27 cellular contexts compared by ENCODE assay signal in the genomic region with DNA sequence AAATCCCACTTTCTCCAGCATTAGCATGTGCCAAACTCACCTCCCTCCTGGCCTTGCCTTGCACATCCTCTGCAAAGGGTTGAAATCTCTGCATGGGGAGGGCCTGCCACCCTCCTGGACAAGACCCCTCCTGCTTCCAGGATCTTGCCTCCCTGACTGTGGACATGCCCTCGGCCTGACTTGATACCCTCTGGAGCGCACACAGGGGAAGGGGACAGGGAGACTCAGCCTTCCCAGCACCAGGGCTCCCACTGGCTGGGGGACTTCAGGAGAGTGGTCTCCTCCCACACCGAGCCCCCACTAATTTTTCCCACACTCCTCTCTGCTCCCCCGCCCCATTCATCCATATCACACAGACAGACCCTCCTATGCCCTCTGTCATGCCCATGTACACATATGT. TPM values are rescaled to one million over a fixed set of nuclear protein-coding genes. Genes with fewer than 3 reads are reported as not detected.
DNase-seq lines count a peak whose midpoint lies in the region; ATAC-seq, FAIRE-seq and TF ChIP-seq lines count a peak whose summit lies in the region.
"Had no signal": no experiment of that assay in that cellular context is flagged by ENCODE, and none has a peak within 500 bp of the region (broad histone marks: within the 10 kb centered on the region; RNA-seq: fewer than 3 reads in every experiment).

No MANE protein-coding gene starts in this region.

- TF ChIP-seq CTCF in A549 (IDR thresholded peaks at IDR 0.05) (no peak), HFFc6 (IDR thresholded peaks at IDR 0.05) (no peak), osteoblast (IDR thresholded peaks at IDR 0.05; ENCODE audit: extremely low read depth, low read depth, low read length) (no peak)

- POLR2A ChIA-PET in A549 (lab: Yijun Ruan, JAX): no interaction called here

- H2AFZ ChIP-seq in osteoblast (ENCODE audit: low read length): no peak overlapping the region

- TF ChIP-seq RAD21 in A549 (conservative IDR thresholded peaks at IDR 0.05 in 1 of 2, IDR thresholded peaks at IDR 0.05 in 1 of 2): no peak

- H3K27me3 Mint-ChIP-seq in HFFc6 (ENCODE audit: insufficient read depth): peaks cover 80% of the 10 kb centered on the region
- H3K27me3 Mint-ChIP-seq: activated naive CD4-positive, alpha-beta T cell treated with anti-CD3 and anti-CD28 coated beads, Interleukin-2, amount 50 U/mL, for 24 hours; CD4-positive, alpha-beta T cell had no signal

- FAIRE-seq in A549 (lab: Jason Lieb, UNC) (no peak), H54 (lab: Jason Lieb, UNC) (no peak)
- FAIRE-seq: K562, keratinocyte had no signal

- H3K79me2 ChIP-seq in osteoblast (ENCODE audit: insufficient read depth, low read length): no peaks in the 10 kb centered on the region

- peaks cover 95% of the 10 kb centered on the region for H3K4me1 Mint-ChIP-seq in HFFc6 (ENCODE audit: low read depth)

- H3K36me3 ChIP-seq in osteoblast (ENCODE audit: insufficient read depth, low read length) (peaks cover 26% of the 10 kb centered on the region), HAP-1 (replicated peaks) (no peaks in the 10 kb centered on the region)

- H3K36me3 Mint-ChIP-seq in HFFc6 (ENCODE audit: low read depth): peaks cover 53% of the 10 kb centered on the region
- H3K36me3 Mint-ChIP-seq: activated naive CD4-positive, alpha-beta T cell treated with anti-CD3 and anti-CD28 coated beads, Interleukin-2, amount 50 U/mL, for 24 hours; naive thymus-derived CD8-positive, alpha-beta T cell had no signal

- in situ Hi-C loops in HAP-1 (cut with MboI; ENCODE audit: low sequenced_read_pairs): no loop called here

- 95% methylated on average over 4 of the region's 4 CpGs for WGBS in A549 (ENCODE audit: missing lambda C conversion rate)

- H3K27ac ChIP-seq in A549 (peak overlapping the region; percentile 90 to 95), osteoblast (ENCODE audit: low read depth, low read length) (peak overlapping the region; percentile 97)
- H3K27ac ChIP-seq: body of pancreas had no signal

- DNase-seq in A549 (ENCODE audit: low read depth in 1 of 2, low spot score in 1 of 2) (no peak), HFFc6 (no peak), fibroblast of gingiva (ENCODE audit: low read depth) (peak; percentile 34), osteoblast (ENCODE audit: insufficient read length, low spot score, missing footprints) (peak; percentile 66), H54 (ENCODE audit: insufficient read length, low spot score) (no peak), islet precursor cell (no peak), HAP-1 (ENCODE audit: low spot score in 2 of 2) (no peak), middle frontal gyrus (ENCODE audit: extremely low spot score, low spot score) (no peak)
- DNase-seq: activated CD4-positive, alpha-beta T cell treated with anti-CD3 and anti-CD28 coated beads for 1 hour; activated T-cell treated with anti-CD3 and anti-CD28 coated beads, Interleukin-2, amount 50 U/mL, for 72 hours; body of pancreas; CD4-positive, alpha-beta T cell; cortex of kidney; DMS153; GF-D8; hippocampal formation; mammary epithelial cell; MM.1S; naive thymus-derived CD8-positive, alpha-beta T cell; NCI-H146; NCI-H526 treated with DMSO at 0.1 percent for 48 hours; RPMI8226; stimulated activated CD4-positive, alpha-beta T cell treated with anti-CD3 and anti-CD28 coated beads, Interleukin-4, amount 100 ng/mL, for 24 hours had no signal

- H4K20me1 ChIP-seq in osteoblast (ENCODE audit: insufficient read depth, low read length): peaks cover 16% of the 10 kb centered on the region

- ATAC-seq in A549: no peak
- ATAC-seq: activated T-cell treated with anti-CD3 and anti-CD28 coated beads, Interleukin-2, amount 50 U/mL, for 72 hours; body of pancreas; K562; naive thymus-derived CD8-positive, alpha-beta T cell had no signal

- H3K4me3 ChIP-seq in A549 (no peak overlapping the region), osteoblast (ENCODE audit: insufficient read depth, low read length) (no peak overlapping the region), HAP-1 (no peak overlapping the region)
- H3K4me3 ChIP-seq: body of pancreas, K562 had no signal

- CTCF ChIA-PET in A549 (lab: Yijun Ruan, JAX): interaction anchor here (2.1 to 4.0 kb wide), 3 partner anchors 9 to 62 kb away, joined by 8 to 41 read pairs (median 25); no protein-coding TSS in a partner anchor

- peaks cover 63% of the 10 kb centered on the region for H3K4me1 ChIP-seq in A549
- peaks cover 33% of the 10 kb centered on the region for H3K4me1 ChIP-seq in osteoblast (ENCODE audit: insufficient read depth, low read length)
- peaks cover 7% of the 10 kb centered on the region for H3K4me1 ChIP-seq in HAP-1

- peak overlapping the region; percentile 100 for H3K27ac Mint-ChIP-seq in HFFc6
- H3K27ac Mint-ChIP-seq: activated naive CD4-positive, alpha-beta T cell treated with anti-CD3 and anti-CD28 coated beads, Interleukin-2, amount 50 U/mL, for 24 hours; activated T-cell treated with anti-CD3 and anti-CD28 coated beads, Interleukin-2, amount 50 U/mL, for 72 hours; CD4-positive, alpha-beta T cell had no signal

- H3K4me2 ChIP-seq in A549 (no peak overlapping the region), osteoblast (ENCODE audit: insufficient read depth, low read length) (no peak overlapping the region)

- H3K9me3 ChIP-seq in A549 (no peaks in the 10 kb centered on the region), osteoblast (ENCODE audit: low read depth, low read length) (no peaks in the 10 kb centered on the region), HAP-1 (no peaks in the 10 kb centered on the region)
- H3K9me3 ChIP-seq: body of pancreas had no signal

- H3K27me3 ChIP-seq in osteoblast (ENCODE audit: insufficient read depth, low read length): no peaks in the 10 kb centered on the region
- no peaks in the 10 kb centered on the region for H3K27me3 ChIP-seq in HAP-1 (ENCODE audit: low read depth)
- H3K27me3 ChIP-seq: body of pancreas had no signal

- no peak for TF ChIP-seq EP300 in A549 (IDR thresholded peaks at IDR 0.05)

- H3K4me3 Mint-ChIP-seq in HFFc6: peak overlapping the region; percentile 58
- H3K4me3 Mint-ChIP-seq: activated naive CD4-positive, alpha-beta T cell treated with anti-CD3 and anti-CD28 coated beads, Interleukin-2, amount 50 U/mL, for 24 hours; activated T-cell treated with anti-CD3 and anti-CD28 coated beads, Interleukin-2, amount 50 U/mL, for 72 hours; CD4-positive, alpha-beta T cell; naive thymus-derived CD8-positive, alpha-beta T cell had no signal

- TF ChIP-seq POLR2A in A549 (IDR thresholded peaks at IDR 0.05; ENCODE audit: low read length) (no peak), H54 (IDR thresholded peaks at IDR 0.05; ENCODE audit: low read depth, low read length) (no peak)

- H3K9me3 Mint-ChIP-seq in HFFc6: peaks cover 15% of the 10 kb centered on the region
- H3K9me3 Mint-ChIP-seq: activated naive CD4-positive, alpha-beta T cell treated with anti-CD3 and anti-CD28 coated beads, Interleukin-2, amount 50 U/mL, for 24 hours; activated T-cell treated with anti-CD3 and anti-CD28 coated beads, Interleukin-2, amount 50 U/mL, for 72 hours; CD4-positive, alpha-beta T cell; naive thymus-derived CD8-positive, alpha-beta T cell had no signal

TF ChIP-seq in A549, 52 proteins besides CTCF, POLR2A, EP300 and RAD21 (continues in another document):
- TF ChIP-seq HOXB13 (CRISPR knock-in tag; IDR thresholded peaks at IDR 0.05; ENCODE audit: low read depth) (no peak), RCOR1 (IDR thresholded peaks at IDR 0.05; ENCODE audit: low read depth, low read length) (no peak)
- TF ChIP-seq, protein P1, sequence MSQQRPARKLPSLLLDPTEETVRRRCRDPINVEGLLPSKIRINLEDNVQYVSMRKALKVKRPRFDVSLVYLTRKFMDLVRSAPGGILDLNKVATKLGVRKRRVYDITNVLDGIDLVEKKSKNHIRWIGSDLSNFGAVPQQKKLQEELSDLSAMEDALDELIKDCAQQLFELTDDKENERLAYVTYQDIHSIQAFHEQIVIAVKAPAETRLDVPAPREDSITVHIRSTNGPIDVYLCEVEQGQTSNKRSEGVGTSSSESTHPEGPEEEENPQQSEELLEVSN (IDR thresholded peaks at IDR 0.05; ENCODE audit: borderline replicate concordance, low read depth): no peak

RNA-seq across cellular contexts. Expression of gene SGCA, which starts 14.3 kb away (rescaled TPM):
- polyA plus RNA-seq in A549 (2011; rRNA removed) (0.44 and 0.90 TPM in 2 replicates), A549 (2017; fragmentation: RNase III; extraction: RNeasy Plus Mini Kit Qiagen cat#74134 plus additional on column Dnase treatment) (1.5 to 3.4 TPM (median 1.9 TPM) in 3 replicates)
- polyA plus RNA-seq in A549 (2012; cell fraction: cytosol; rRNA removed): 1.8 and 3.2 TPM in 2 replicates
- polyA plus RNA-seq in A549 (2012; cell fraction: nucleus; rRNA removed): 1.2 and 1.9 TPM in 2 replicates
- polyA minus RNA-seq in A549 (2011; rRNA and poly(A)+ RNA removed): not detected in 2 replicates
- total RNA-seq in HFFc6 (2021; fragmentation: NEBNext Ultra II Directional; extraction: Animal tissue kit (Norgen Biotek cat#: 25700)): under 1 TPM; 0.28 to 0.91 (median 0.76) TPM
- 0.29 TPM in 1 of 2 replicates, not detected in the other for total RNA-seq in osteoblast
- total RNA-seq: CD4-positive, alpha-beta T cell; fibroblast of villous mesenchyme; K562; mammary epithelial cell; naive thymus-derived CD8-positive, alpha-beta T cell had no signal
- polyA plus RNA-seq: K562, keratinocyte, mammary epithelial cell had no signal

RNA-seq across cellular contexts. Expression of gene COL1A1, which starts 21.4 kb away (rescaled TPM):
- 4.4 and 4.6 TPM in 2 replicates for polyA plus RNA-seq in A549 (2011; rRNA removed)
- 14.2 and 19.6 TPM in 2 replicates for polyA plus RNA-seq in A549 (2012; cell fraction: cytosol; rRNA removed)
- polyA plus RNA-seq in A549 (2012; cell fraction: nucleus; rRNA removed): 66.1 and 69.4 TPM in 2 replicates
- 18.1 to 34.3 TPM (median 31.6 TPM) in 3 replicates for polyA plus RNA-seq in A549 (2017; fragmentation: RNase III; extraction: RNeasy Plus Mini Kit Qiagen cat#74134 plus additional on column Dnase treatment)
- 10.9 TPM in 2 replicates for polyA minus RNA-seq in A549 (2011; rRNA and poly(A)+ RNA removed)
- total RNA-seq in HFFc6 (2021; fragmentation: NEBNext Ultra II Directional; extraction: Animal tissue kit (Norgen Biotek cat#: 25700)): 1,000 to 10,000 TPM; 4,948 to 7,804 (median 5,240) TPM
- 6,718 and 8,987 TPM in 2 replicates for total RNA-seq in osteoblast
- polyA plus RNA-seq: naive thymus-derived CD8-positive, alpha-beta T cell had no signal

RNA-seq across cellular contexts. Expression of gene PPP1R9B, which starts 29.6 kb away (rescaled TPM):
- polyA plus RNA-seq in A549 (2011; rRNA removed): 16.8 and 22.0 TPM in 2 replicates
- polyA plus RNA-seq in A549 (2012; cell fraction: cytosol; rRNA removed): 18.9 and 19.4 TPM in 2 replicates
- 35.8 and 44.2 TPM in 2 replicates for polyA plus RNA-seq in A549 (2012; cell fraction: nucleus; rRNA removed)
- 32.4 to 40.6 TPM (median 35.8 TPM) in 3 replicates for polyA plus RNA-seq in A549 (2017; fragmentation: RNase III; extraction: RNeasy Plus Mini Kit Qiagen cat#74134 plus additional on column Dnase treatment)
- 25.9 and 27.1 TPM in 2 replicates for polyA minus RNA-seq in A549 (2011; rRNA and poly(A)+ RNA removed)
- total RNA-seq in HFFc6 (2021; fragmentation: NEBNext Ultra II Directional; extraction: Animal tissue kit (Norgen Biotek cat#: 25700)): 10 to 100 TPM; 66.4 to 78.5 (median 68.7) TPM
- total RNA-seq in osteoblast: 44.2 and 48.9 TPM in 2 replicates

RNA-seq across cellular contexts. Expression of gene SAMD14, which starts 50.1 kb away (rescaled TPM):
- polyA plus RNA-seq in A549 (2011; rRNA removed): 0.12 and 0.15 TPM in 2 replicates
- polyA plus RNA-seq in A549 (2012; cell fraction: cytosol; rRNA removed): 0.22 and 0.31 TPM in 2 replicates
- polyA plus RNA-seq in A549 (2012; cell fraction: nucleus; rRNA removed): 1.5 and 1.8 TPM in 2 replicates
- polyA plus RNA-seq in A549 (2017; fragmentation: RNase III; extraction: RNeasy Plus Mini Kit Qiagen cat#74134 plus additional on column Dnase treatment): 0.42 to 0.75 TPM (median 0.74 TPM) in 3 replicates
- polyA minus RNA-seq in A549 (2011; rRNA and poly(A)+ RNA removed): 0.58 and 0.83 TPM in 2 replicates
- total RNA-seq in HFFc6 (2021; fragmentation: NEBNext Ultra II Directional; extraction: Animal tissue kit (Norgen Biotek cat#: 25700)): 10 to 100 TPM in 4 of 6 experiments, 1 to 10 TPM in 2; 4.3 to 14.1 (median 11.4) TPM
- 2.5 and 2.7 TPM in 2 replicates for total RNA-seq in osteoblast
- total RNA-seq: body of pancreas had no signal
- polyA plus RNA-seq: keratinocyte; naive thymus-derived CD8-positive, alpha-beta T cell had no signal

Comparison
In these comparisons a context has a peak if more than half of its experiments do, and no peak if none do; other contexts are left out.
1. DNase-seq: peak in fibroblast of gingiva (single experiment) and osteoblast (single experiment); none in A549 (0 of 2), HFFc6 (single experiment), H54 (single experiment), islet precursor cell (single experiment), HAP-1 (0 of 2) and middle frontal gyrus (single experiment).